Comparison of ENCODE assay signal across 2 cellular contexts in the genomic region with DNA sequence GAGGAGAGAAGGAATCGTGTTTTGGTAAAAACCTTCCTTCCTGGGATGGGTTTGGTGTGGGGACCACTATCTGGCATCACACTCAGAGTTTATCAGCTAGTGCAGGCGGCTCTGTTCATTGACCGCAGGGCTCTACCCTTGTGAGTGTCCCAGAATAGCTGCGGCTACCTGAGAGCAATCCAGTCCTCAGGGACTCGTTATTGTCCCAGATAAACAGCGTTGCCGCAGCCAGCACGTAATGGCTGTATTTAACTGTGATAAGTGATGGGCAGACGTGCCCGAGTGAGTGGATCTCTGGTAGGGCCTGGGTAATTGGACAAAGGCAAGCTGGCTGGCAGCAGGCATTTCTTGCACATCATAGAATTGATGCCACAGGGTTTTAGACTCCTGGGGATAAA.
A peak's percentile ranks its signal among the peaks of the same experiment; 100 is the strongest.
TF ChIP-seq lines count a peak whose summit lies in the region.

No MANE protein-coding gene starts in this region.

TF ChIP-seq in HepG2, 621 proteins besides CTCF, POLR2A, EP300 and RAD21 (continued from another document):
- TF ChIP-seq HINFP (CRISPR knock-in tag; IDR thresholded peaks at IDR 0.05; ENCODE audit: low read depth): no peak

TF ChIP-seq in K562, 482 proteins besides CTCF, POLR2A, EP300 and RAD21 (continued from another document and continues in another):
- TF ChIP-seq, protein P1, sequence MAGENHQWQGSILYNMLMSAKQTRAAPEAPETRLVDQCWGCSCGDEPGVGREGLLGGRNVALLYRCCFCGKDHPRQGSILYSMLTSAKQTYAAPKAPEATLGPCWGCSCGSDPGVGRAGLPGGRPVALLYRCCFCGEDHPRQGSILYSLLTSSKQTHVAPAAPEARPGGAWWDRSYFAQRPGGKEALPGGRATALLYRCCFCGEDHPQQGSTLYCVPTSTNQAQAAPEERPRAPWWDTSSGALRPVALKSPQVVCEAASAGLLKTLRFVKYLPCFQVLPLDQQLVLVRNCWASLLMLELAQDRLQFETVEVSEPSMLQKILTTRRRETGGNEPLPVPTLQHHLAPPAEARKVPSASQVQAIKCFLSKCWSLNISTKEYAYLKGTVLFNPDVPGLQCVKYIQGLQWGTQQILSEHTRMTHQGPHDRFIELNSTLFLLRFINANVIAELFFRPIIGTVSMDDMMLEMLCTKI (IDR thresholded peaks at IDR 0.05; ENCODE audit: partially characterized antibody): no peak
- TF ChIP-seq ETV6 (IDR thresholded peaks at IDR 0.05; ENCODE audit: borderline replicate concordance in 1 of 2, low read depth in 2 of 2, low read length in 1 of 2) (no peak), ETV6 (CRISPR knock-in tag; IDR thresholded peaks at IDR 0.05; ENCODE audit: borderline replicate concordance) (no peak), ATF7 (IDR thresholded peaks at IDR 0.05) (no peak; the same call in 1 of the 2 replicates), SETDB1 (IDR thresholded peaks at IDR 0.05; ENCODE audit: low read length) (no peak), DNMT1 (IDR thresholded peaks at IDR 0.05) (no peak), ZBTB2 (IDR thresholded peaks at IDR 0.05) (no peak), CCAR2 (IDR thresholded peaks at IDR 0.05; ENCODE audit: low read depth, low read length) (no peak), SNIP1 (IDR thresholded peaks at IDR 0.05; ENCODE audit: low read depth) (no peak), ZNF445 (CRISPR knock-in tag; IDR thresholded peaks at IDR 0.05; ENCODE audit: low read depth) (no peak), TCF15 (CRISPR knock-in tag; IDR thresholded peaks at IDR 0.05) (no peak), ZKSCAN3 (CRISPR knock-in tag; IDR thresholded peaks at IDR 0.05) (no peak), ZNF830 (CRISPR knock-in tag; IDR thresholded peaks at IDR 0.05) (no peak), TBL1XR1 (IDR thresholded peaks at IDR 0.05; ENCODE audit: low read length in 2 of 2) (no peak), CBX1 (IDR thresholded peaks at IDR 0.05; ENCODE audit: low read depth) (no peak), NFXL1 (CRISPR knock-in tag; IDR thresholded peaks at IDR 0.05) (no peak), THAP7 (CRISPR knock-in tag; IDR thresholded peaks at IDR 0.05) (no peak), ELK3 (CRISPR knock-in tag; IDR thresholded peaks at IDR 0.05) (no peak), ZNF77 (CRISPR knock-in tag; IDR thresholded peaks at IDR 0.05) (no peak), FOXP4 (CRISPR knock-in tag; IDR thresholded peaks at IDR 0.05; ENCODE audit: borderline replicate concordance) (no peak), RNF2 (IDR thresholded peaks at IDR 0.05) (peak; percentile 26; the same call in 1 of the 2 replicates), ZKSCAN1 (IDR thresholded peaks at IDR 0.05; ENCODE audit: low read depth, low read length) (0 out of 2 replicates have a peak, but pooled peaks have one; percentile 27), PHTF2 (CRISPR knock-in tag; IDR thresholded peaks at IDR 0.05) (no peak), SLC30A9 (CRISPR knock-in tag; IDR thresholded peaks at IDR 0.05) (no peak), HMBOX1 (IDR thresholded peaks at IDR 0.05) (peak; percentile 89), TEAD4 (IDR thresholded peaks at IDR 0.05; ENCODE audit: low read length) (peak; percentile 93), TEAD4 (CRISPR knock-in tag; IDR thresholded peaks at IDR 0.05; ENCODE audit: borderline replicate concordance) (no peak), POLR3G (IDR thresholded peaks at IDR 0.05; ENCODE audit: extremely low read depth, insufficient read length, insufficient replicate concordance) (no peak), BCOR (IDR thresholded peaks at IDR 0.05) (peak; percentile 53; the same call in 1 of the 2 replicates)
- TF ChIP-seq, protein P2, sequence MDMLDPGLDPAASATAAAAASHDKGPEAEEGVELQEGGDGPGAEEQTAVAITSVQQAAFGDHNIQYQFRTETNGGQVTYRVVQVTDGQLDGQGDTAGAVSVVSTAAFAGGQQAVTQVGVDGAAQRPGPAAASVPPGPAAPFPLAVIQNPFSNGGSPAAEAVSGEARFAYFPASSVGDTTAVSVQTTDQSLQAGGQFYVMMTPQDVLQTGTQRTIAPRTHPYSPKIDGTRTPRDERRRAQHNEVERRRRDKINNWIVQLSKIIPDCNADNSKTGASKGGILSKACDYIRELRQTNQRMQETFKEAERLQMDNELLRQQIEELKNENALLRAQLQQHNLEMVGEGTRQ (CRISPR knock-in tag; IDR thresholded peaks at IDR 0.05): no peak
- TF ChIP-seq, protein P3, sequence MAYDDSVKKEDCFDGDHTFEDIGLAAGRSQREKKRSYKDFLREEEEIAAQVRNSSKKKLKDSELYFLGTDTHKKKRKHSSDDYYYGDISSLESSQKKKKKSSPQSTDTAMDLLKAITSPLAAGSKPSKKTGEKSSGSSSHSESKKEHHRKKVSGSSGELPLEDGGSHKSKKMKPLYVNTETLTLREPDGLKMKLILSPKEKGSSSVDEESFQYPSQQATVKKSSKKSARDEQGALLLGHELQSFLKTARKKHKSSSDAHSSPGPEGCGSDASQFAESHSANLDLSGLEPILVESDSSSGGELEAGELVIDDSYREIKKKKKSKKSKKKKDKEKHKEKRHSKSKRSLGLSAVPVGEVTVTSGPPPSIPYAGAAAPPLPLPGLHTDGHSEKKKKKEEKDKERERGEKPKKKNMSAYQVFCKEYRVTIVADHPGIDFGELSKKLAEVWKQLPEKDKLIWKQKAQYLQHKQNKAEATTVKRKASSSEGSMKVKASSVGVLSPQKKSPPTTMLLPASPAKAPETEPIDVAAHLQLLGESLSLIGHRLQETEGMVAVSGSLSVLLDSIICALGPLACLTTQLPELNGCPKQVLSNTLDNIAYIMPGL (CRISPR knock-in tag; IDR thresholded peaks at IDR 0.05): no peak
- TF ChIP-seq, protein P4, sequence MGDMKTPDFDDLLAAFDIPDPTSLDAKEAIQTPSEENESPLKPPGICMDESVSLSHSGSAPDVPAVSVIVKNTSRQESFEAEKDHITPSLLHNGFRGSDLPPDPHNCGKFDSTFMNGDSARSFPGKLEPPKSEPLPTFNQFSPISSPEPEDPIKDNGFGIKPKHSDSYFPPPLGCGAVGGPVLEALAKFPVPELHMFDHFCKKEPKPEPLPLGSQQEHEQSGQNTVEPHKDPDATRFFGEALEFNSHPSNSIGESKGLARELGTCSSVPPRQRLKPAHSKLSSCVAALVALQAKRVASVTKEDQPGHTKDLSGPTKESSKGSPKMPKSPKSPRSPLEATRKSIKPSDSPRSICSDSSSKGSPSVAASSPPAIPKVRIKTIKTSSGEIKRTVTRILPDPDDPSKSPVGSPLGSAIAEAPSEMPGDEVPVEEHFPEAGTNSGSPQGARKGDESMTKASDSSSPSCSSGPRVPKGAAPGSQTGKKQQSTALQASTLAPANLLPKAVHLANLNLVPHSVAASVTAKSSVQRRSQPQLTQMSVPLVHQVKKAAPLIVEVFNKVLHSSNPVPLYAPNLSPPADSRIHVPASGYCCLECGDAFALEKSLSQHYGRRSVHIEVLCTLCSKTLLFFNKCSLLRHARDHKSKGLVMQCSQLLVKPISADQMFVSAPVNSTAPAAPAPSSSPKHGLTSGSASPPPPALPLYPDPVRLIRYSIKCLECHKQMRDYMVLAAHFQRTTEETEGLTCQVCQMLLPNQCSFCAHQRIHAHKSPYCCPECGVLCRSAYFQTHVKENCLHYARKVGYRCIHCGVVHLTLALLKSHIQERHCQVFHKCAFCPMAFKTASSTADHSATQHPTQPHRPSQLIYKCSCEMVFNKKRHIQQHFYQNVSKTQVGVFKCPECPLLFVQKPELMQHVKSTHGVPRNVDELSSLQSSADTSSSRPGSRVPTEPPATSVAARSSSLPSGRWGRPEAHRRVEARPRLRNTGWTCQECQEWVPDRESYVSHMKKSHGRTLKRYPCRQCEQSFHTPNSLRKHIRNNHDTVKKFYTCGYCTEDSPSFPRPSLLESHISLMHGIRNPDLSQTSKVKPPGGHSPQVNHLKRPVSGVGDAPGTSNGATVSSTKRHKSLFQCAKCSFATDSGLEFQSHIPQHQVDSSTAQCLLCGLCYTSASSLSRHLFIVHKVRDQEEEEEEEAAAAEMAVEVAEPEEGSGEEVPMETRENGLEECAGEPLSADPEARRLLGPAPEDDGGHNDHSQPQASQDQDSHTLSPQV (IDR thresholded peaks at IDR 0.05): no peak
- TF ChIP-seq, protein P5, sequence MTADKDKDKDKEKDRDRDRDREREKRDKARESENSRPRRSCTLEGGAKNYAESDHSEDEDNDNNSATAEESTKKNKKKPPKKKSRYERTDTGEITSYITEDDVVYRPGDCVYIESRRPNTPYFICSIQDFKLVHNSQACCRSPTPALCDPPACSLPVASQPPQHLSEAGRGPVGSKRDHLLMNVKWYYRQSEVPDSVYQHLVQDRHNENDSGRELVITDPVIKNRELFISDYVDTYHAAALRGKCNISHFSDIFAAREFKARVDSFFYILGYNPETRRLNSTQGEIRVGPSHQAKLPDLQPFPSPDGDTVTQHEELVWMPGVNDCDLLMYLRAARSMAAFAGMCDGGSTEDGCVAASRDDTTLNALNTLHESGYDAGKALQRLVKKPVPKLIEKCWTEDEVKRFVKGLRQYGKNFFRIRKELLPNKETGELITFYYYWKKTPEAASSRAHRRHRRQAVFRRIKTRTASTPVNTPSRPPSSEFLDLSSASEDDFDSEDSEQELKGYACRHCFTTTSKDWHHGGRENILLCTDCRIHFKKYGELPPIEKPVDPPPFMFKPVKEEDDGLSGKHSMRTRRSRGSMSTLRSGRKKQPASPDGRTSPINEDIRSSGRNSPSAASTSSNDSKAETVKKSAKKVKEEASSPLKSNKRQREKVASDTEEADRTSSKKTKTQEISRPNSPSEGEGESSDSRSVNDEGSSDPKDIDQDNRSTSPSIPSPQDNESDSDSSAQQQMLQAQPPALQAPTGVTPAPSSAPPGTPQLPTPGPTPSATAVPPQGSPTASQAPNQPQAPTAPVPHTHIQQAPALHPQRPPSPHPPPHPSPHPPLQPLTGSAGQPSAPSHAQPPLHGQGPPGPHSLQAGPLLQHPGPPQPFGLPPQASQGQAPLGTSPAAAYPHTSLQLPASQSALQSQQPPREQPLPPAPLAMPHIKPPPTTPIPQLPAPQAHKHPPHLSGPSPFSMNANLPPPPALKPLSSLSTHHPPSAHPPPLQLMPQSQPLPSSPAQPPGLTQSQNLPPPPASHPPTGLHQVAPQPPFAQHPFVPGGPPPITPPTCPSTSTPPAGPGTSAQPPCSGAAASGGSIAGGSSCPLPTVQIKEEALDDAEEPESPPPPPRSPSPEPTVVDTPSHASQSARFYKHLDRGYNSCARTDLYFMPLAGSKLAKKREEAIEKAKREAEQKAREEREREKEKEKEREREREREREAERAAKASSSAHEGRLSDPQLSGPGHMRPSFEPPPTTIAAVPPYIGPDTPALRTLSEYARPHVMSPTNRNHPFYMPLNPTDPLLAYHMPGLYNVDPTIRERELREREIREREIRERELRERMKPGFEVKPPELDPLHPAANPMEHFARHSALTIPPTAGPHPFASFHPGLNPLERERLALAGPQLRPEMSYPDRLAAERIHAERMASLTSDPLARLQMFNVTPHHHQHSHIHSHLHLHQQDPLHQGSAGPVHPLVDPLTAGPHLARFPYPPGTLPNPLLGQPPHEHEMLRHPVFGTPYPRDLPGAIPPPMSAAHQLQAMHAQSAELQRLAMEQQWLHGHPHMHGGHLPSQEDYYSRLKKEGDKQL (CRISPR knock-in tag; IDR thresholded peaks at IDR 0.05; ENCODE audit: borderline replicate concordance): no peak
